14 cellular contexts compared by ENCODE assay signal in the genomic region with DNA sequence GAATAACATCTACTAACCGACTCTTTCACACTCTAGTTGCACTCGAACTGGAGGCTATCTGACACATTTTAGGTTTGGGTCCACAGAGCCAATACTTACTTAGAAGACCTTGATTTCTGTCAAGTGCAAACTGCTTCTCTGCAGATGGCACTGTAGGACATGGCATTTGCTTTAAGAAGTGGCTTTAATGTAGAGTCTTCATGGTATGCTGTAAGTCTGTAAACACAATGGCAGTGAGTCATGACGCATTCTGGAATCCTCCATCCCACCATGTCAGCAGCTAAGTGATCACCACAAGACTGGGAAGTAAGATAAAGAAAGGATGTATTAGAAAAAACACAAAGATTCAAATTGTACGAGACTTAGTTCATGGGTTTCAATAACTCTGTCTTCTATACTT.
A peak's percentile ranks its signal among the peaks of the same experiment; 100 is the strongest.
DNase-seq lines count a peak whose midpoint lies in the region; ATAC-seq and TF ChIP-seq lines count a peak whose summit lies in the region.
"Had no signal": no experiment of that assay in that cellular context is flagged by ENCODE, and none has a peak within 500 bp of the region (broad histone marks: within the 10 kb centered on the region; RNA-seq: fewer than 3 reads in every experiment).

No MANE protein-coding gene starts in this region.

- H3K27ac Mint-ChIP-seq in MCF 10A (ENCODE audit: low read depth, unreplicated experiment) = no peak overlapping the region

- H3K27me3 ChIP-seq in breast epithelium = no peaks in the 10 kb centered on the region
- no peaks in the 10 kb centered on the region for H3K27me3 ChIP-seq in effector memory CD4-positive, alpha-beta T cell (replicated peaks; ENCODE audit: control insufficient read depth, insufficient read depth, low read length, poor library complexity, severe bottlenecking)
- H3K27me3 ChIP-seq: ascending aorta had no signal

- H3K36me3 ChIP-seq in breast epithelium = no peaks in the 10 kb centered on the region
- H3K36me3 ChIP-seq in effector memory CD4-positive, alpha-beta T cell (ENCODE audit: control insufficient read depth, insufficient read depth, low read length) = no peaks in the 10 kb centered on the region
- H3K36me3 ChIP-seq: ascending aorta had no signal

- no peak overlapping the region for H3K4me3 ChIP-seq in breast epithelium
- no peak overlapping the region for H3K4me3 ChIP-seq in effector memory CD4-positive, alpha-beta T cell (ENCODE audit: insufficient read depth, low read depth, low read length, poor library complexity, severe bottlenecking)
- H3K4me3 ChIP-seq: ascending aorta had no signal

- intact Hi-C loops in MCF 10A (cut with micrococcal nuclease) (no loop called here), breast epithelium (cut with DNase I; ENCODE audit: low total_unique reads) (no loop called here)

- no peak for TF ChIP-seq POLR2A in breast epithelium (IDR thresholded peaks at IDR 0.05)

- H3K9me3 Mint-ChIP-seq in MCF 10A (ENCODE audit: unreplicated experiment) = no peaks in the 10 kb centered on the region

- no peak overlapping the region for H3K27ac ChIP-seq in breast epithelium
- no peak overlapping the region for H3K27ac ChIP-seq in effector memory CD4-positive, alpha-beta T cell (ENCODE audit: insufficient read depth, low read length, poor library complexity, severe bottlenecking)
- H3K27ac ChIP-seq: ascending aorta, epithelial cell of prostate had no signal

- H3K4me3 Mint-ChIP-seq in MCF 10A (ENCODE audit: unreplicated experiment) = no peak overlapping the region

- no peak for ATAC-seq in HG03135 (IDR thresholded peaks at IDR 0.05; ENCODE audit: unreplicated experiment)

- BruUV-seq in MCF 10A (replicated peaks; lab: Mats Ljungman, UMichigan) = no TSS peak

- DNase-seq in MCF 10A (ENCODE audit: unreplicated experiment) (peak; percentile 14), breast epithelium (ENCODE audit: low spot score in 2 of 2) (no peak), SK-MEL-5 (ENCODE audit: low read depth, low spot score) (peak; percentile 2), fibroblast of peridontal ligament (ENCODE audit: extremely low read depth) (peak; percentile 84), NCI-H446 (lab: John Stamatoyannopoulos, UW) (no peak)
- no peak for DNase-seq in activated CD4-positive, CD25-positive, alpha-beta regulatory T cell (lab: John Stamatoyannopoulos, UW)
- no peak for DNase-seq in effector memory CD4-positive, alpha-beta T cell
- DNase-seq: activated CD8-positive, alpha-beta memory T cell treated with anti-CD3 and anti-CD28 coated beads, Interleukin-2, amount 50 U/mL, for 48 hours; NCI-H82; posterior cingulate gyrus; stimulated activated CD4-positive, alpha-beta T cell treated with anti-CD3 and anti-CD28 coated beads, Interleukin-4, amount 100 ng/mL, for 24 hours had no signal

- no peaks in the 10 kb centered on the region for H3K27me3 Mint-ChIP-seq in MCF 10A (ENCODE audit: insufficient read depth, unreplicated experiment)

- no peaks in the 10 kb centered on the region for H3K36me3 Mint-ChIP-seq in MCF 10A (ENCODE audit: insufficient read depth, unreplicated experiment)

- POLR2A ChIA-PET in MCF 10A (lab: Yijun Ruan, JAX) = no interaction called here

- H3K4me1 Mint-ChIP-seq in MCF 10A (ENCODE audit: insufficient read depth, unreplicated experiment) = peaks cover 4% of the 10 kb centered on the region

- in situ Hi-C loops in SK-MEL-5 (cut with HindIII; ENCODE audit: low pct_unique_long_range_greater_than_20kb, low sequenced_read_pairs) = no loop called here

- TF ChIP-seq CTCF in MCF 10A (IDR thresholded peaks at IDR 0.05; ENCODE audit: unreplicated experiment) (no peak), breast epithelium (IDR thresholded peaks at IDR 0.05) (no peak)

- H3K9me3 ChIP-seq in breast epithelium = no peaks in the 10 kb centered on the region
- H3K9me3 ChIP-seq in effector memory CD4-positive, alpha-beta T cell (ENCODE audit: control insufficient read depth, low read length) = no peaks in the 10 kb centered on the region
- H3K9me3 ChIP-seq: ascending aorta had no signal

- H3K4me1 ChIP-seq in breast epithelium = no peaks in the 10 kb centered on the region
- H3K4me1 ChIP-seq in effector memory CD4-positive, alpha-beta T cell (ENCODE audit: control insufficient read depth, insufficient read depth, low read length, poor library complexity, severe bottlenecking) = no peaks in the 10 kb centered on the region
- H3K4me1 ChIP-seq: ascending aorta had no signal

- CTCF ChIA-PET in MCF 10A (lab: Yijun Ruan, JAX) = no interaction called here

Comparison
In these comparisons a context has a peak if more than half of its experiments do, and no peak if none do; other contexts are left out.
1. DNase-seq: peak in MCF 10A (single experiment), SK-MEL-5 (single experiment) and fibroblast of peridontal ligament (single experiment); none in breast epithelium (0 of 2), activated CD4-positive, CD25-positive, alpha-beta regulatory T cell (0 of 4), NCI-H446 (0 of 2) and effector memory CD4-positive, alpha-beta T cell (0 of 3).